Comparison of ENCODE assay signal across 1 cellular context in the genomic region with DNA sequence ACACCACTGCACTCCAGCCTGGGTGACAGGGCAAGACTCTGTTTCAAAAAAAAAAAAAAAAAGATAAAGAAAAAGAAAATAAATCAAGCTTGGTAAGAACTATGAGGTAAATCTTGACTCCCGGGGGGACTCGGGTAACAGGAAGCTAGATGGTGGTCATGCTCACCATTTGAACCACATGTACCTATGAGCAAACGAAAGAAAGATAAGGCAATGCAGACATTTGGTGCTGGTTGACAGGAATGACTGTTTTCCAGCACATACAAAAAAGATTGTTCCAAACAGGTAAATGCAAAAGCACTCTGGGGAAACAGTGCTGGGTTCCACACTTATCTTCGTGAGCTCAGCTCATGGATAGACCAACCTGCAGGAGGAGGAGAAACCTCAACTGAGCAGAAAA.
TF ChIP-seq lines count a peak whose summit lies in the region.

No MANE protein-coding gene starts in this region.

TF ChIP-seq in K562, 482 proteins besides CTCF, POLR2A, EP300 and RAD21:
- TF ChIP-seq DPF2 (IDR thresholded peaks at IDR 0.05) (0 out of 2 replicates have a peak, but pooled peaks have one; percentile 20), L3MBTL2 (IDR thresholded peaks at IDR 0.05) (0 out of 2 replicates have a peak, but pooled peaks have one; percentile 26), MECOM (CRISPR knock-in tag; IDR thresholded peaks at IDR 0.05) (no peak), PYGO2 (tag; IDR thresholded peaks at IDR 0.05) (no peak)
- TF ChIP-seq, protein P1, sequence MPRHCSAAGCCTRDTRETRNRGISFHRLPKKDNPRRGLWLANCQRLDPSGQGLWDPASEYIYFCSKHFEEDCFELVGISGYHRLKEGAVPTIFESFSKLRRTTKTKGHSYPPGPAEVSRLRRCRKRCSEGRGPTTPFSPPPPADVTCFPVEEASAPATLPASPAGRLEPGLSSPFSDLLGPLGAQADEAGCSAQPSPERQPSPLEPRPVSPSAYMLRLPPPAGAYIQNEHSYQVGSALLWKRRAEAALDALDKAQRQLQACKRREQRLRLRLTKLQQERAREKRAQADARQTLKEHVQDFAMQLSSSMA (CRISPR knock-in tag; IDR thresholded peaks at IDR 0.05) = no peak
